ENCODE assay signal across 8 cellular contexts in genomic region chr10:80462986-80463741, GRCh38. TPM values are rescaled to one million over a fixed set of nuclear protein-coding genes. Genes with fewer than 3 reads are reported as not detected.
DNase-seq lines count a peak whose midpoint lies in the region; ATAC-seq and TF ChIP-seq lines count a peak whose summit lies in the region.

No MANE protein-coding gene starts in this region.

- no TSS peak for BruUV-seq in Caco-2 (replicated peaks; lab: Mats Ljungman, UMichigan)

- H3K27ac ChIP-seq in effector memory CD4-positive, alpha-beta T cell (ENCODE audit: insufficient read depth, low read length, poor library complexity, severe bottlenecking): peak overlapping the region; percentile 84

- H3K4me3 Mint-ChIP-seq in Caco-2 (ENCODE audit: unreplicated experiment) (no peak overlapping the region), progenitor cell of endocrine pancreas (ENCODE audit: low read depth) (peak overlapping the region; percentile 1)

- peak; percentile 25 for ATAC-seq in GM21381 (IDR thresholded peaks at IDR 0.05; ENCODE audit: unreplicated experiment)

- no peak for DNase-seq in Caco-2
- DNase-seq in NCI-H2171 treated with DMSO at 0.1 percent for 48 hours (lab: John Stamatoyannopoulos, UW): peak; percentile 76
- no peak for DNase-seq in effector memory CD4-positive, alpha-beta T cell
- DNase-seq in progenitor cell of endocrine pancreas (ENCODE audit: low spot score, unreplicated experiment): no peak
- DNase-seq in Ammon's horn (ENCODE audit: low spot score): no peak
- DNase-seq in glomerular visceral epithelial cell (ENCODE audit: extremely low spot score): no peak
- no peak for DNase-seq in NCI-H187 (lab: John Stamatoyannopoulos, UW)

- intact Hi-C loops in Caco-2 (cut with micrococcal nuclease; ENCODE audit: unreplicated experiment): no loop called here

- H3K9me3 Mint-ChIP-seq in Caco-2 (ENCODE audit: unreplicated experiment) (no peaks in the 10 kb centered on the region), progenitor cell of endocrine pancreas (ENCODE audit: low read depth) (no peaks in the 10 kb centered on the region)

- TF ChIP-seq CTCF in Caco-2 (IDR thresholded peaks at IDR 0.05; ENCODE audit: insufficient read depth in 1 of 2, low read depth in 1 of 2, low read length in 1 of 2, severe bottlenecking in 1 of 2, unreplicated experiment in 1 of 2): no peak
- no peak for TF ChIP-seq CTCF in progenitor cell of endocrine pancreas (IDR thresholded peaks at IDR 0.05; ENCODE audit: unreplicated experiment)

- H3K4me1 Mint-ChIP-seq in Caco-2 (ENCODE audit: low read depth, unreplicated experiment) (peaks cover 66% of the 10 kb centered on the region), progenitor cell of endocrine pancreas (ENCODE audit: low read depth) (peaks cover 90% of the 10 kb centered on the region)

- CTCF ChIA-PET in Caco-2 (lab: Charles Lee): interaction anchor here (2.8 kb wide), 1 partner anchor 42 kb away, joined by 14 read pairs; no protein-coding TSS in a partner anchor

- H3K4me1 ChIP-seq in Caco-2: peaks cover 61% of the 10 kb centered on the region
- H3K4me1 ChIP-seq in effector memory CD4-positive, alpha-beta T cell (ENCODE audit: control insufficient read depth, insufficient read depth, low read length, poor library complexity, severe bottlenecking): peaks cover 99% of the 10 kb centered on the region

- no peak overlapping the region for H3K4me3 ChIP-seq in Caco-2 (ENCODE audit: low read depth, low read length)
- H3K4me3 ChIP-seq in effector memory CD4-positive, alpha-beta T cell (ENCODE audit: insufficient read depth, low read depth, low read length, poor library complexity, severe bottlenecking): peak overlapping the region; percentile 24

- H3K27ac Mint-ChIP-seq in Caco-2 (ENCODE audit: unreplicated experiment) (peak overlapping the region; percentile 49), progenitor cell of endocrine pancreas (peak overlapping the region; percentile 97)

- no peaks in the 10 kb centered on the region for H3K27me3 ChIP-seq in Caco-2 (replicated peaks; ENCODE audit: control insufficient read depth, insufficient read depth, low read length)
- H3K27me3 ChIP-seq in effector memory CD4-positive, alpha-beta T cell (replicated peaks; ENCODE audit: control insufficient read depth, insufficient read depth, low read length, poor library complexity, severe bottlenecking): no peaks in the 10 kb centered on the region

- POLR2A ChIA-PET in Caco-2 (lab: Charles Lee): no interaction called here

- H3K36me3 ChIP-seq in Caco-2 (ENCODE audit: control insufficient read depth, insufficient read depth, low read length): no peaks in the 10 kb centered on the region; the same call in 1 of the 2 replicates
- H3K36me3 ChIP-seq in effector memory CD4-positive, alpha-beta T cell (ENCODE audit: control insufficient read depth, insufficient read depth, low read length): no peaks in the 10 kb centered on the region

- no peaks in the 10 kb centered on the region for H3K9me3 ChIP-seq in Caco-2
- no peaks in the 10 kb centered on the region for H3K9me3 ChIP-seq in effector memory CD4-positive, alpha-beta T cell (ENCODE audit: control insufficient read depth, low read length)

- H3K27me3 Mint-ChIP-seq in Caco-2 (ENCODE audit: insufficient read depth, unreplicated experiment) (no peaks in the 10 kb centered on the region), progenitor cell of endocrine pancreas (no peaks in the 10 kb centered on the region)

- H3K36me3 Mint-ChIP-seq in Caco-2 (ENCODE audit: insufficient read depth, unreplicated experiment) (peaks cover 38% of the 10 kb centered on the region), progenitor cell of endocrine pancreas (ENCODE audit: insufficient read depth) (peaks cover 2% of the 10 kb centered on the region)

RNA-seq across cellular contexts. Expression of gene TSPAN14, which starts 9.1 kb away (rescaled TPM):
- 138 and 140 TPM in 2 replicates for total RNA-seq in Caco-2 (2022)
- 126 TPM in 2 replicates for total RNA-seq in progenitor cell of endocrine pancreas

RNA-seq across cellular contexts. Expression of gene PRXL2A, which starts 54.8 kb away (rescaled TPM):
- total RNA-seq in Caco-2 (2022): 82.0 and 88.6 TPM in 2 replicates
- total RNA-seq in progenitor cell of endocrine pancreas: 132 and 137 TPM in 2 replicates
